In genomic region chr5:157486861-157487260, GRCh38 we compare ENCODE assay signal across 13 cellular contexts. TPM values are rescaled to one million over a fixed set of nuclear protein-coding genes. Genes with fewer than 3 reads are reported as not detected.
DNase-seq lines count a peak whose midpoint lies in the region; ATAC-seq, FAIRE-seq and TF ChIP-seq lines count a peak whose summit lies in the region.
"Had no signal": no experiment of that assay in that cellular context is flagged by ENCODE, and none has a peak within 500 bp of the region (broad histone marks: within the 10 kb centered on the region; RNA-seq: fewer than 3 reads in every experiment).

No MANE protein-coding gene starts in this region.

- H3K4me3 ChIP-seq in mucosa of rectum (ENCODE audit: low read length in 2 of 2) (no peak overlapping the region), kidney (ENCODE audit: low read length in 2 of 2) (no peak overlapping the region)

- H3K9me3 ChIP-seq in mucosa of rectum (ENCODE audit: control insufficient read depth in 2 of 2, low read length in 2 of 2) (no peaks in the 10 kb centered on the region), kidney (ENCODE audit: control insufficient read depth in 1 of 2, low read length in 2 of 2) (no peaks in the 10 kb centered on the region)

- TF ChIP-seq CTCF in kidney (IDR thresholded peaks at IDR 0.05; ENCODE audit: borderline replicate concordance, extremely low read depth, insufficient read depth): no peak

- intact Hi-C loops in kidney (cut with DNase I): no loop called here

- H3K4me1 ChIP-seq in mucosa of rectum (ENCODE audit: control insufficient read depth in 2 of 2, insufficient read depth in 2 of 2, low read length in 2 of 2): peaks cover 6% of the 10 kb centered on the region in 2 donors
- H3K4me1 ChIP-seq in kidney (ENCODE audit: control insufficient read depth in 1 of 2, insufficient read depth in 1 of 2, low read depth in 1 of 2, low read length in 2 of 2): no peaks in the 10 kb centered on the region

- H3K9ac ChIP-seq in mucosa of rectum (ENCODE audit: low read depth in 1 of 2, low read length in 2 of 2): no peak overlapping the region
- no peak overlapping the region for H3K9ac ChIP-seq in kidney (ENCODE audit: low read length in 2 of 2)

- H3K27ac ChIP-seq in mucosa of rectum (ENCODE audit: low read depth in 2 of 2, low read length in 2 of 2) (peak overlapping the region; percentile 13 to 79), kidney (ENCODE audit: low read depth in 2 of 2, low read length in 2 of 2) (no peak overlapping the region)

- peaks cover 7 to 34% of the 10 kb centered on the region in 2 donors for H3K36me3 ChIP-seq in mucosa of rectum (ENCODE audit: control insufficient read depth in 2 of 2, insufficient read depth in 2 of 2, low read length in 2 of 2)
- peaks cover 0 to 2% of the 10 kb centered on the region in 2 donors for H3K36me3 ChIP-seq in kidney (ENCODE audit: control insufficient read depth in 1 of 2, insufficient read depth in 2 of 2, low read length in 2 of 2)

- ATAC-seq in GM18517 (IDR thresholded peaks at IDR 0.05; ENCODE audit: unreplicated experiment) (peak; percentile 47), GM21381 (IDR thresholded peaks at IDR 0.05; ENCODE audit: unreplicated experiment) (peak; percentile 59), HG03354 (IDR thresholded peaks at IDR 0.05; ENCODE audit: poor library complexity, severe bottlenecking, unreplicated experiment) (peak; percentile 47)

- no peak for FAIRE-seq in kidney (lab: Jason Lieb, UNC)
- FAIRE-seq: endothelial cell of umbilical vein, TTC549 had no signal

- DNase-seq in NCI-H2081 (lab: John Stamatoyannopoulos, UW) (no peak), kidney (no peak), ureter (ENCODE audit: low spot score) (no peak)
- DNase-seq: GF-D8, HCEC 1CT, Kasumi-1, occipital lobe had no signal

- no peaks in the 10 kb centered on the region for H3K27me3 ChIP-seq in mucosa of rectum (ENCODE audit: control insufficient read depth in 2 of 2, insufficient read depth in 2 of 2, low read length in 2 of 2)

RNA-seq across cellular contexts. Expression of gene NIPAL4, which starts 26.8 kb away (rescaled TPM):
- total RNA-seq in kidney (not detected), ureter (49.8 TPM)
- polyA plus RNA-seq in kidney (ENCODE audit: insufficient read depth, low read depth, low replicate concordance): not detected
- total RNA-seq: endothelial cell of umbilical vein, occipital lobe had no signal
- polyA plus RNA-seq: endothelial cell of umbilical vein had no signal

Comparison
In these comparisons a context has a peak if more than half of its experiments do, and no peak if none do; other contexts are left out.
1. H3K27ac ChIP-seq: peak in mucosa of rectum (2 of 2); none in kidney (0 of 2).
2. RNA of gene NIPAL4, which starts 26.8 kb away (total RNA-seq): 49.8 TPM in ureter (single experiment); not detected in kidney (single experiment); every median in the first group is over 10 times any median in the second.
3. Peak in every context shown above with its lines, with median percentiles within 50 percentile points of each other: ATAC-seq.